In genomic region chr16:11667824-11668589, GRCh38 we compare ENCODE assay signal across 8 cellular contexts. TPM values are rescaled to one million over a fixed set of nuclear protein-coding genes. Genes with fewer than 3 reads are reported as not detected.
DNase-seq lines count a peak whose midpoint lies in the region; ATAC-seq, FAIRE-seq and TF ChIP-seq lines count a peak whose summit lies in the region.

TSS of gene SNN (plus strand) at chr16:11668455. CDS start at chr16:11676060, 7,605 bp downstream.

- H3K27ac Mint-ChIP-seq in WTC11, result no peak within 1 kb of the TSS

- H3K9me3 Mint-ChIP-seq in WTC11, result no peaks in the 10 kb centered on the region

- H3K4me3 Mint-ChIP-seq in WTC11, result peak within 1 kb of the TSS; percentile 70

- H3K27me3 Mint-ChIP-seq in WTC11 (ENCODE audit: low read depth), result peaks cover 3% of the 10 kb centered on the region; the same call in 1 of the 2 replicates

- ATAC-seq in HG02852 (IDR thresholded peaks at IDR 0.05; ENCODE audit: unreplicated experiment), result peak; percentile 69
- peak; percentile 81 for ATAC-seq in WTC11
- ATAC-seq in GM18870 (IDR thresholded peaks at IDR 0.05; ENCODE audit: unreplicated experiment), result no peak

- no peaks in the 10 kb centered on the region for H3K36me3 Mint-ChIP-seq in WTC11

- no peak for FAIRE-seq in bronchial epithelial cell (lab: Jason Lieb, UNC)

- H3K36me3 ChIP-seq in bronchial epithelial cell (ENCODE audit: control insufficient read depth, insufficient read depth, low read length), result no peaks in the 10 kb centered on the region

- H3K27me3 ChIP-seq in bronchial epithelial cell (ENCODE audit: control insufficient read depth, insufficient read depth, low read length), result no peaks in the 10 kb centered on the region

- POLR2A ChIA-PET in WTC11 (lab: Charles Lee), result interaction anchor here (1.2 to 1.6 kb wide), 4 partner anchors 8 to 129 kb away, joined by 3 to 8 read pairs (median 4); no protein-coding TSS in a partner anchor

- in situ Hi-C loops in GM13976 (cut with MboI; ENCODE audit: low sequenced_read_pairs, unreplicated experiment), result no loop called here

- DNase-seq in GM13976 (ENCODE audit: low spot score) (peak; percentile 98), NCI-H2171 (lab: John Stamatoyannopoulos, UW) (peak; percentile 89), WTC11 (ENCODE audit: low spot score) (peak; percentile 85), bronchial epithelial cell (ENCODE audit: low read depth) (peak; percentile 45), inferior parietal cortex (ENCODE audit: extremely low spot score) (peak; percentile 81), smooth muscle cell of the brain vasculature (ENCODE audit: low read depth, low spot score) (peak; percentile 57)

- peak within 1 kb of the TSS; percentile 87 for H3K4me3 ChIP-seq in bronchial epithelial cell (ENCODE audit: low read depth, low read length)

- H3K4me1 Mint-ChIP-seq in WTC11, result peaks cover 66% of the 10 kb centered on the region

- TF ChIP-seq CTCF in GM13976 (IDR thresholded peaks at IDR 0.05; ENCODE audit: borderline replicate concordance, control extremely low read depth, extremely low read depth, insufficient read depth, missing control alignments), result no peak
- no peak for TF ChIP-seq CTCF in WTC11 (IDR thresholded peaks at IDR 0.05)
- no peak for TF ChIP-seq CTCF in bronchial epithelial cell (IDR thresholded peaks at IDR 0.05; ENCODE audit: insufficient read depth, low read length, severe bottlenecking)

- CTCF ChIA-PET in WTC11 (lab: Charles Lee), result interaction anchor here (0.8 to 4.1 kb wide), 9 partner anchors 26 to 281 kb away, joined by 3 to 22 read pairs (median 4); no protein-coding TSS in a partner anchor

TF ChIP-seq in WTC11, 78 proteins besides CTCF, POLR2A, EP300 and RAD21 (continues in another document):
- TF ChIP-seq CREB1 (CRISPR knock-in tag; IDR thresholded peaks at IDR 0.05) (no peak), TP53 (CRISPR knock-in tag; IDR thresholded peaks at IDR 0.05) (0 out of 2 replicates have a peak, but pooled peaks have one; percentile 4), TEAD4 (CRISPR knock-in tag; IDR thresholded peaks at IDR 0.05) (0 out of 2 replicates have a peak, but pooled peaks have one; percentile 21), ZNF671 (CRISPR knock-in tag; IDR thresholded peaks at IDR 0.05) (no peak), PRRX2 (CRISPR knock-in tag; IDR thresholded peaks at IDR 0.05) (no peak), ZNF138 (CRISPR knock-in tag; conservative IDR thresholded peaks at IDR 0.05) (0 out of 2 replicates have a peak, but pooled peaks have one; percentile 50), ZNF121 (CRISPR knock-in tag; IDR thresholded peaks at IDR 0.05) (no peak), IRF2 (CRISPR knock-in tag; IDR thresholded peaks at IDR 0.05; ENCODE audit: borderline replicate concordance, low read depth) (no peak), MYBL2 (CRISPR knock-in tag; IDR thresholded peaks at IDR 0.05) (peak; percentile 25; the same call in 1 of the 2 replicates), ZNF263 (CRISPR knock-in tag; IDR thresholded peaks at IDR 0.05; ENCODE audit: low read depth) (no peak), NFE2L1 (CRISPR knock-in tag; IDR thresholded peaks at IDR 0.05) (peak; percentile 32; the same call in 1 of the 2 replicates), MAX (CRISPR knock-in tag; IDR thresholded peaks at IDR 0.05) (peak; percentile 82), ZBTB21 (CRISPR knock-in tag; IDR thresholded peaks at IDR 0.05; ENCODE audit: borderline replicate concordance) (no peak), E2F5 (CRISPR knock-in tag; IDR thresholded peaks at IDR 0.05) (0 out of 2 replicates have a peak, but pooled peaks have one; percentile 64), FOXP1 (CRISPR knock-in tag; IDR thresholded peaks at IDR 0.05; ENCODE audit: borderline replicate concordance) (peak; percentile 45; the same call in 1 of the 2 replicates)
- TF ChIP-seq, protein P1, sequence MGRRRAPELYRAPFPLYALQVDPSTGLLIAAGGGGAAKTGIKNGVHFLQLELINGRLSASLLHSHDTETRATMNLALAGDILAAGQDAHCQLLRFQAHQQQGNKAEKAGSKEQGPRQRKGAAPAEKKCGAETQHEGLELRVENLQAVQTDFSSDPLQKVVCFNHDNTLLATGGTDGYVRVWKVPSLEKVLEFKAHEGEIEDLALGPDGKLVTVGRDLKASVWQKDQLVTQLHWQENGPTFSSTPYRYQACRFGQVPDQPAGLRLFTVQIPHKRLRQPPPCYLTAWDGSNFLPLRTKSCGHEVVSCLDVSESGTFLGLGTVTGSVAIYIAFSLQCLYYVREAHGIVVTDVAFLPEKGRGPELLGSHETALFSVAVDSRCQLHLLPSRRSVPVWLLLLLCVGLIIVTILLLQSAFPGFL (CRISPR knock-in tag; IDR thresholded peaks at IDR 0.05; ENCODE audit: borderline replicate concordance), result no peak
- TF ChIP-seq, protein P2, sequence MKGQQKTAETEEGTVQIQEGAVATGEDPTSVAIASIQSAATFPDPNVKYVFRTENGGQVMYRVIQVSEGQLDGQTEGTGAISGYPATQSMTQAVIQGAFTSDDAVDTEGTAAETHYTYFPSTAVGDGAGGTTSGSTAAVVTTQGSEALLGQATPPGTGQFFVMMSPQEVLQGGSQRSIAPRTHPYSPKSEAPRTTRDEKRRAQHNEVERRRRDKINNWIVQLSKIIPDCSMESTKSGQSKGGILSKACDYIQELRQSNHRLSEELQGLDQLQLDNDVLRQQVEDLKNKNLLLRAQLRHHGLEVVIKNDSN (CRISPR knock-in tag; IDR thresholded peaks at IDR 0.05), result peak; percentile 23; the same call in 1 of the 2 replicates
- TF ChIP-seq, protein P3, sequence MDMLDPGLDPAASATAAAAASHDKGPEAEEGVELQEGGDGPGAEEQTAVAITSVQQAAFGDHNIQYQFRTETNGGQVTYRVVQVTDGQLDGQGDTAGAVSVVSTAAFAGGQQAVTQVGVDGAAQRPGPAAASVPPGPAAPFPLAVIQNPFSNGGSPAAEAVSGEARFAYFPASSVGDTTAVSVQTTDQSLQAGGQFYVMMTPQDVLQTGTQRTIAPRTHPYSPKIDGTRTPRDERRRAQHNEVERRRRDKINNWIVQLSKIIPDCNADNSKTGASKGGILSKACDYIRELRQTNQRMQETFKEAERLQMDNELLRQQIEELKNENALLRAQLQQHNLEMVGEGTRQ (CRISPR knock-in tag; IDR thresholded peaks at IDR 0.05), result peak; percentile 90
- TF ChIP-seq, protein P4, sequence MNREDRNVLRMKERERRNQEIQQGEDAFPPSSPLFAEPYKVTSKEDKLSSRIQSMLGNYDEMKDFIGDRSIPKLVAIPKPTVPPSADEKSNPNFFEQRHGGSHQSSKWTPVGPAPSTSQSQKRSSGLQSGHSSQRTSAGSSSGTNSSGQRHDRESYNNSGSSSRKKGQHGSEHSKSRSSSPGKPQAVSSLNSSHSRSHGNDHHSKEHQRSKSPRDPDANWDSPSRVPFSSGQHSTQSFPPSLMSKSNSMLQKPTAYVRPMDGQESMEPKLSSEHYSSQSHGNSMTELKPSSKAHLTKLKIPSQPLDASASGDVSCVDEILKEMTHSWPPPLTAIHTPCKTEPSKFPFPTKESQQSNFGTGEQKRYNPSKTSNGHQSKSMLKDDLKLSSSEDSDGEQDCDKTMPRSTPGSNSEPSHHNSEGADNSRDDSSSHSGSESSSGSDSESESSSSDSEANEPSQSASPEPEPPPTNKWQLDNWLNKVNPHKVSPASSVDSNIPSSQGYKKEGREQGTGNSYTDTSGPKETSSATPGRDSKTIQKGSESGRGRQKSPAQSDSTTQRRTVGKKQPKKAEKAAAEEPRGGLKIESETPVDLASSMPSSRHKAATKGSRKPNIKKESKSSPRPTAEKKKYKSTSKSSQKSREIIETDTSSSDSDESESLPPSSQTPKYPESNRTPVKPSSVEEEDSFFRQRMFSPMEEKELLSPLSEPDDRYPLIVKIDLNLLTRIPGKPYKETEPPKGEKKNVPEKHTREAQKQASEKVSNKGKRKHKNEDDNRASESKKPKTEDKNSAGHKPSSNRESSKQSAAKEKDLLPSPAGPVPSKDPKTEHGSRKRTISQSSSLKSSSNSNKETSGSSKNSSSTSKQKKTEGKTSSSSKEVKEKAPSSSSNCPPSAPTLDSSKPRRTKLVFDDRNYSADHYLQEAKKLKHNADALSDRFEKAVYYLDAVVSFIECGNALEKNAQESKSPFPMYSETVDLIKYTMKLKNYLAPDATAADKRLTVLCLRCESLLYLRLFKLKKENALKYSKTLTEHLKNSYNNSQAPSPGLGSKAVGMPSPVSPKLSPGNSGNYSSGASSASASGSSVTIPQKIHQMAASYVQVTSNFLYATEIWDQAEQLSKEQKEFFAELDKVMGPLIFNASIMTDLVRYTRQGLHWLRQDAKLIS (CRISPR knock-in tag; IDR thresholded peaks at IDR 0.05; ENCODE audit: borderline replicate concordance), result no peak
- TF ChIP-seq, protein P5, sequence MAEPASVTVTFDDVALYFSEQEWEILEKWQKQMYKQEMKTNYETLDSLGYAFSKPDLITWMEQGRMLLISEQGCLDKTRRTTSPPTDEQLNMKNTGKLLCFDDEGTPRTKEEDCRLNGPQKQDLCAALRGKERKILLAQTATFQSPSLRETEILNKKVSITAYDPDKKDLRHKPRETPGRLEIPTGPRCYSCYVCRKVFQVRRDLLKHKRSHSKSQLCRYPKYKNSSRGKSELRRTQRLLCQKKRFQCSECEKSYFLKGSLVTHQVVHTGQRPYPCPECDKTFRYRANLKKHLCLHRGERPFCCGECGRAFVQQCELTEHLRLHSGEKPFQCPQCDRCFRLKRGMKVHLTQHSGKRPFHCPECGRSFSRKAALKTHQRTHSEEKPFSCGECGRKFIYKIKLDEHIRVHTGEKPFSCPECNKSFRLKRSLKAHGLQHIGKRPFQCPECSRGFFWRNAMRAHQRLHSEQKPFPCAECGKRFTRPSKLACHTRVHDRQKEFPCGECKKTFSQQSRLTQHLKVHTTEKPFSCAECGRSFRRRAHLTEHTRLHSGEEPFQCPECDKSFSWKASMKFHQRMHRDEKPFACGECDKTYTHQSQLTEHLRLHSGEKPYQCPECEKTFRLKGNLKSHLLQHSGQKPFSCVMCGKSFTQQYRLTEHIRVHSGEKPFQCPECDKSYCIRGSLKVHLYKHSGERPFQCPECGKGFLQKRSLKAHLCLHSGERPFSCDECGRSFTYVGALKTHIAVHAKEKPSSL (CRISPR knock-in tag; conservative IDR thresholded peaks at IDR 0.05), result no peak

RNA-seq across cellular contexts. Expression of gene SNN, which starts in this region (rescaled TPM):
- total RNA-seq in WTC11 (2021) (54.2 to 65.2 TPM (median 56.2 TPM) in 3 replicates), bronchial epithelial cell (27.6 and 31.9 TPM in 2 replicates)

Comparison
In these comparisons a context has a peak if more than half of its experiments do, and no peak if none do; other contexts are left out.
1. DNase-seq: peak in every context shown above with its lines; median percentile 98 in GM13976; 89 in NCI-H2171; 85 in WTC11; 81 in inferior parietal cortex; 57 in smooth muscle cell of the brain vasculature; 45 in bronchial epithelial cell.